Comparison of ENCODE assay signal across 12 cellular contexts in the genomic region with DNA sequence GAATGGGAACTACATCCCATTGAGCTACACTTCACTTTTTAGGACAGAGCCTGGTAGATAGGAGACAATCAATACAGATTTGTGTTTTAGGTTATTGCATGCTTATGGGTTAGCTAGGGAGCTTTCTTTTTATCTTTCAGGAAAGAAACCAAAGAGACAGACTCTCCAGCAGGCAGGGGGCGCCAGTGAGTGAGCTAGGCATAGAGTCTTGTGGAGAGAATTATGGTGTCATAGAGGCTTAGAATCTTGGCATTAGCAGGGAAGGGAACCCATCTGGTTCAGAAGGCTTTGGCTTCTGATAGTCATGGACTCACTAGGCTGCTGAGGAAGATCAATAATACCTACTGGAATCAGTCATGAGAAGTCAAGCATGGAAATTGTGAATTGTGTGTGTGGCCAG. TPM values are rescaled to one million over a fixed set of nuclear protein-coding genes. Genes with fewer than 3 reads are reported as not detected.
DNase-seq lines count a peak whose midpoint lies in the region; ATAC-seq and TF ChIP-seq lines count a peak whose summit lies in the region.
"Had no signal": no experiment of that assay in that cellular context is flagged by ENCODE, and none has a peak within 500 bp of the region (broad histone marks: within the 10 kb centered on the region; RNA-seq: fewer than 3 reads in every experiment).

A gene with protein sequence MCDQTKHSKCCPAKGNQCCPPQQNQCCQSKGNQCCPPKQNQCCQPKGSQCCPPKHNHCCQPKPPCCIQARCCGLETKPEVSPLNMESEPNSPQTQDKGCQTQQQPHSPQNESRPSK (plus strand): TSS at position 281 of the 400 bp plus-strand sequence. CDS start 6,101 bp downstream, outside the sequence.

- peak; percentile 57 for TF ChIP-seq CTCF in endothelial cell (IDR thresholded peaks at IDR 0.05; ENCODE audit: unreplicated experiment)
- TF ChIP-seq CTCF in heart right ventricle (IDR thresholded peaks at IDR 0.05), result no peak

- H3K4me3 ChIP-seq in heart right ventricle, result no peak within 1 kb of the TSS
- H3K4me3 ChIP-seq: mucosa of descending colon had no signal

- intact Hi-C loops in heart right ventricle (cut with DNase I), result loop anchor here in 3 of 10 donors (10.0 kb wide), 1 partner anchor 347 kb away; no protein-coding TSS in a partner anchor

- peaks cover 0 to 7% (median 0%) of the 10 kb centered on the region in 7 donors for H3K27me3 ChIP-seq in heart right ventricle

- no peak within 1 kb of the TSS for H3K4me3 Mint-ChIP-seq in activated T-cell treated with anti-CD3 and anti-CD28 coated beads, Interleukin-2, amount 50 U/mL, for 72 hours
- no peak within 1 kb of the TSS for H3K4me3 Mint-ChIP-seq in activated T-cell treated with anti-CD3 and anti-CD28 coated beads, Interleukin-2, amount 50 U/mL, for 24 hours
- H3K4me3 Mint-ChIP-seq in endothelial cell (ENCODE audit: unreplicated experiment), result no peak within 1 kb of the TSS
- H3K4me3 Mint-ChIP-seq: CD4-positive, alpha-beta T cell; stimulated activated memory B cell treated with anti-CD40 and anti-IgM and Interleukin-4, amounts not matched to agents 10 μg/mL and 1 μg/mL and 100 μg/mL, for 72 hours had no signal

- H3K9me3 ChIP-seq in heart right ventricle, result no peaks in the 10 kb centered on the region
- H3K9me3 ChIP-seq: mucosa of descending colon had no signal

- peaks cover 5% of the 10 kb centered on the region for H3K4me1 Mint-ChIP-seq in activated T-cell treated with anti-CD3 and anti-CD28 coated beads, Interleukin-2, amount 50 U/mL, for 72 hours (ENCODE audit: low read depth)
- H3K4me1 Mint-ChIP-seq in activated T-cell treated with anti-CD3 and anti-CD28 coated beads, Interleukin-2, amount 50 U/mL, for 24 hours (ENCODE audit: low read depth), result peaks cover 2% of the 10 kb centered on the region
- H3K4me1 Mint-ChIP-seq in endothelial cell (ENCODE audit: unreplicated experiment), result no peaks in the 10 kb centered on the region

- WGBS in heart right ventricle, 2 donors, result 0% methylated on average over 1 of the region's 1 CpG

- ATAC-seq in activated T-cell treated with anti-CD3 and anti-CD28 coated beads, Interleukin-2, amount 50 U/mL, for 72 hours (replicated peaks in 1 of 2), result no peak
- no peak for ATAC-seq in heart right ventricle
- no peak for ATAC-seq in GM18907 (IDR thresholded peaks at IDR 0.05; ENCODE audit: unreplicated experiment)
- ATAC-seq: mucosa of descending colon; stimulated activated memory B cell treated with anti-CD40 and anti-IgM and Interleukin-4, amounts not matched to agents 10 μg/mL and 1 μg/mL and 100 μg/mL, for 72 hours had no signal

- DNase-seq in activated T-cell treated with anti-CD3 and anti-CD28 coated beads, Interleukin-2, amount 50 U/mL, for 72 hours, result peak; percentile 31 to 43
- DNase-seq in activated T-cell treated with anti-CD3 and anti-CD28 coated beads, Interleukin-2, amount 50 U/mL, for 24 hours, result no peak
- DNase-seq in NAMALWA (ENCODE audit: low spot score) (peak; percentile 56), endothelial cell (ENCODE audit: low spot score) (peak; percentile 46), heart right ventricle (no peak), dermis blood vessel endothelial cell (no peak)
- peak; percentile 72 for DNase-seq in stimulated activated CD8-positive, alpha-beta memory T cell treated with anti-CD3 and anti-CD28 coated beads, Interleukin-4, amount 100 ng/mL, for 48 hours
- DNase-seq: CD4-positive, alpha-beta T cell; mucosa of descending colon; NCI-H2081 treated with DMSO at 0.1 percent for 48 hours had no signal

- no peaks in the 10 kb centered on the region for H3K36me3 ChIP-seq in heart right ventricle

- no peaks in the 10 kb centered on the region for H3K9me3 Mint-ChIP-seq in activated T-cell treated with anti-CD3 and anti-CD28 coated beads, Interleukin-2, amount 50 U/mL, for 72 hours
- H3K9me3 Mint-ChIP-seq in activated T-cell treated with anti-CD3 and anti-CD28 coated beads, Interleukin-2, amount 50 U/mL, for 24 hours, result no peaks in the 10 kb centered on the region
- H3K9me3 Mint-ChIP-seq in endothelial cell (ENCODE audit: unreplicated experiment), result no peaks in the 10 kb centered on the region
- H3K9me3 Mint-ChIP-seq: CD4-positive, alpha-beta T cell; stimulated activated memory B cell treated with anti-CD40 and anti-IgM and Interleukin-4, amounts not matched to agents 10 μg/mL and 1 μg/mL and 100 μg/mL, for 72 hours had no signal

- no peaks in the 10 kb centered on the region for H3K4me1 ChIP-seq in heart right ventricle

- no peaks in the 10 kb centered on the region for H3K36me3 Mint-ChIP-seq in activated T-cell treated with anti-CD3 and anti-CD28 coated beads, Interleukin-2, amount 50 U/mL, for 72 hours (ENCODE audit: insufficient read depth in 2 of 2)
- H3K36me3 Mint-ChIP-seq in activated T-cell treated with anti-CD3 and anti-CD28 coated beads, Interleukin-2, amount 50 U/mL, for 24 hours (ENCODE audit: low read depth), result no peaks in the 10 kb centered on the region
- no peaks in the 10 kb centered on the region for H3K36me3 Mint-ChIP-seq in endothelial cell (ENCODE audit: low read depth, unreplicated experiment)
- H3K36me3 Mint-ChIP-seq: stimulated activated memory B cell treated with anti-CD40 and anti-IgM and Interleukin-4, amounts not matched to agents 10 μg/mL and 1 μg/mL and 100 μg/mL, for 72 hours had no signal

- H3K27ac Mint-ChIP-seq in activated T-cell treated with anti-CD3 and anti-CD28 coated beads, Interleukin-2, amount 50 U/mL, for 72 hours, result no peak within 1 kb of the TSS
- H3K27ac Mint-ChIP-seq in activated T-cell treated with anti-CD3 and anti-CD28 coated beads, Interleukin-2, amount 50 U/mL, for 24 hours, result no peak within 1 kb of the TSS
- no peak within 1 kb of the TSS for H3K27ac Mint-ChIP-seq in endothelial cell (ENCODE audit: unreplicated experiment)
- H3K27ac Mint-ChIP-seq: CD4-positive, alpha-beta T cell; stimulated activated memory B cell treated with anti-CD40 and anti-IgM and Interleukin-4, amounts not matched to agents 10 μg/mL and 1 μg/mL and 100 μg/mL, for 72 hours had no signal

- no peak within 1 kb of the TSS for H3K27ac ChIP-seq in heart right ventricle

- H3K27me3 Mint-ChIP-seq in activated T-cell treated with anti-CD3 and anti-CD28 coated beads, Interleukin-2, amount 50 U/mL, for 72 hours (ENCODE audit: low read depth), result peaks cover 18% of the 10 kb centered on the region
- peaks cover 10% of the 10 kb centered on the region for H3K27me3 Mint-ChIP-seq in activated T-cell treated with anti-CD3 and anti-CD28 coated beads, Interleukin-2, amount 50 U/mL, for 24 hours
- H3K27me3 Mint-ChIP-seq in endothelial cell (ENCODE audit: unreplicated experiment), result peaks cover 2% of the 10 kb centered on the region

RNA-seq across cellular contexts. Expression of the gene that starts here (rescaled TPM):
- total RNA-seq in activated T-cell treated with anti-CD3 and anti-CD28 coated beads, Interleukin-2, amount 50 U/mL, for 72 hours, result not detected
- total RNA-seq in endothelial cell (ENCODE audit: unreplicated experiment), result not detected
- not detected for total RNA-seq in heart right ventricle
- not detected for polyA plus RNA-seq in heart right ventricle
- total RNA-seq in dermis blood vessel endothelial cell, result not detected in 2 replicates
- total RNA-seq: CD4-positive, alpha-beta T cell; mucosa of descending colon had no signal

Comparison
In these comparisons a context has a peak if more than half of its experiments do, and no peak if none do; other contexts are left out.
1. Peak in DNase-seq in activated T-cell treated with anti-CD3 and anti-CD28 coated beads, Interleukin-2, amount 50 U/mL, for 72 hours; RNA of the gene not detected or under 1 TPM.
2. Peak in DNase-seq in endothelial cell; RNA of the gene not detected or under 1 TPM.
3. DNase-seq: peak in NAMALWA (single experiment) and stimulated activated CD8-positive, alpha-beta memory T cell treated with anti-CD3 and anti-CD28 coated beads, Interleukin-4, amount 100 ng/mL, for 48 hours (single experiment); none in activated T-cell treated with anti-CD3 and anti-CD28 coated beads, Interleukin-2, amount 50 U/mL, for 24 hours (single experiment), heart right ventricle (0 of 2) and dermis blood vessel endothelial cell (single experiment).